ENCODE assay signal across 8 cellular contexts in the genomic region with DNA sequence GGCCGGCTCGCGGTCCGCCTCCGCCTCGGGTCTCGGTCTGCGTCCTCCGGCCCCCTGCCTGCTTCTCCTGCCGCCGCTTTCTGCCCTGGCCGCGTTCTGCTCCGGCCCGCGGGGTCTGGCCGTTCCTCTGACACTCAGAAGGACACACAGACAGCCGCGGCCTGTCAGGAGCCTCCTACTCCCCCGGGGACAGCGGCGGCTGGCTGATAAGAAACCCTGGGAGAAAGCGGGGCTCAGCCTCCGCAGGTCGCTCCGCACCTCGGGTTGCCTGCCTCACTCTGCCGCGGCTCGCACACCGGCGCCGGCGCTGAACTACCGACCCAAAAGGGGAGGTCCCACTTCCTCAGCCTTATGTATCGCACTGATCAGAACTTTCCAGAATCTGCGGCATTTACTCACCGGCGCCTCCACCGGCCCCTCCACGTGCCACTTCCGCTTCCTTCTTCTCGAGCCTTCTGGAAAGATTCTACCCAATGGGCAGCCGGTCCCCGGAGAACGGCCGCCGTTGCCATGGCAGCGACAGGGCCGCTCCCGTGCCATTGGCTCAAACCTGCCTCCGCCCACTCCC. TPM values are rescaled to one million over a fixed set of nuclear protein-coding genes. Genes with fewer than 3 reads are reported as not detected.
DNase-seq lines count a peak whose midpoint lies in the region; ATAC-seq and TF ChIP-seq lines count a peak whose summit lies in the region.

A gene (minus strand): TSS at position 322 of the 568 bp plus-strand sequence. CDS start 322 bp downstream, outside the sequence.

- H3K4me3 ChIP-seq in NB4 (ENCODE audit: low read depth, low read length) (peak within 1 kb of the TSS; percentile 87), SK-N-MC (peak within 1 kb of the TSS; percentile 97), ovary (peak within 1 kb of the TSS; percentile 65), thyroid gland (replicated peaks in 1 of 3) (peak within 1 kb of the TSS; percentile 52 to 93 (median 65))

- no peaks in the 10 kb centered on the region for H3K9me3 Mint-ChIP-seq in HFFc6
- no peaks in the 10 kb centered on the region for H3K9me3 Mint-ChIP-seq in activated naive CD8-positive, alpha-beta T cell treated with anti-CD3 and anti-CD28 coated beads, Interleukin-2, amount 10 ng/mL, durations not matched to agents 7 days and 5 days

- H3K27me3 ChIP-seq in ovary, result no peaks in the 10 kb centered on the region
- no peaks in the 10 kb centered on the region for H3K27me3 ChIP-seq in thyroid gland

- peak; percentile 77 for ATAC-seq in activated naive CD8-positive, alpha-beta T cell treated with anti-CD3 and anti-CD28 coated beads, Interleukin-2, amount 10 ng/mL, durations not matched to agents 7 days and 5 days (ENCODE audit: low read depth)
- peak; percentile 96 for ATAC-seq in Right ventricle myocardium inferior

- intact Hi-C loops in Right ventricle myocardium inferior (cut with DNase I), result loop anchor here (2.0 kb wide), 1 partner anchor 37 kb away; a partner anchor contains a TSS
- intact Hi-C loops in ovary (cut with DNase I), result no loop called here
- intact Hi-C loops in thyroid gland (cut with DNase I), result no loop called here

- H3K9me3 ChIP-seq in SK-N-MC (ENCODE audit: low read depth, low read length) (no peaks in the 10 kb centered on the region), ovary (no peaks in the 10 kb centered on the region), thyroid gland (no peaks in the 10 kb centered on the region)

- H3K9ac ChIP-seq in SK-N-MC (ENCODE audit: insufficient read length), result peak within 1 kb of the TSS; percentile 99

- peak; percentile 36 for TF ChIP-seq POLR2A in NB4 (IDR thresholded peaks at IDR 0.05; ENCODE audit: extremely low read depth, insufficient read length)
- peak; percentile 25 for TF ChIP-seq POLR2A in ovary (IDR thresholded peaks at IDR 0.05)
- TF ChIP-seq POLR2A in thyroid gland (IDR thresholded peaks at IDR 0.05), result peak; percentile 87 to 94

- TF ChIP-seq CTCF in GM10266 (IDR thresholded peaks at IDR 0.05; ENCODE audit: control insufficient read depth, insufficient read depth, low read depth, missing control alignments), result peak; percentile 18
- TF ChIP-seq CTCF in HFFc6 (IDR thresholded peaks at IDR 0.05), result peak; percentile 56
- TF ChIP-seq CTCF in NB4 (IDR thresholded peaks at IDR 0.05; ENCODE audit: low read depth, low read length), result no peak
- TF ChIP-seq CTCF in ovary (IDR thresholded peaks at IDR 0.05), result peak in 1 of 3 donors; percentile 37
- peak in 1 of 6 experiments; percentile 16 for TF ChIP-seq CTCF in thyroid gland (IDR thresholded peaks at IDR 0.05)

- peaks cover 23% of the 10 kb centered on the region for H3K36me3 ChIP-seq in SK-N-MC (ENCODE audit: insufficient read depth, low read length)
- no peaks in the 10 kb centered on the region for H3K36me3 ChIP-seq in ovary
- no peaks in the 10 kb centered on the region for H3K36me3 ChIP-seq in thyroid gland

- H3K4me3 Mint-ChIP-seq in HFFc6, result peak within 1 kb of the TSS; percentile 98
- peak within 1 kb of the TSS; percentile 91 for H3K4me3 Mint-ChIP-seq in activated naive CD8-positive, alpha-beta T cell treated with anti-CD3 and anti-CD28 coated beads, Interleukin-2, amount 10 ng/mL, durations not matched to agents 7 days and 5 days

- peaks cover 2% of the 10 kb centered on the region for H3K4me1 ChIP-seq in ovary (ENCODE audit: insufficient read depth)
- peaks cover 4 to 12% of the 10 kb centered on the region in 2 donors for H3K4me1 ChIP-seq in thyroid gland

- H3K27me3 Mint-ChIP-seq in HFFc6 (ENCODE audit: insufficient read depth), result no peaks in the 10 kb centered on the region
- H3K27me3 Mint-ChIP-seq in activated naive CD8-positive, alpha-beta T cell treated with anti-CD3 and anti-CD28 coated beads, Interleukin-2, amount 10 ng/mL, durations not matched to agents 7 days and 5 days, result no peaks in the 10 kb centered on the region

- 1% methylated on average over 49 to 52 of the region's 52 CpGs for WGBS in ovary, 3 donors
- WGBS in thyroid gland, 2 donors, result 0 to 1% methylated on average over 21 to 34 of the region's 52 CpGs

- H3K27ac Mint-ChIP-seq in HFFc6, result peak within 1 kb of the TSS; percentile 98
- H3K27ac Mint-ChIP-seq in activated naive CD8-positive, alpha-beta T cell treated with anti-CD3 and anti-CD28 coated beads, Interleukin-2, amount 10 ng/mL, durations not matched to agents 7 days and 5 days, result peak within 1 kb of the TSS; percentile 97

- H3K27ac ChIP-seq in SK-N-MC (peak within 1 kb of the TSS; percentile 96), ovary (peak within 1 kb of the TSS; percentile 76 to 100), thyroid gland (peak within 1 kb of the TSS; percentile 62 to 99 (median 99))

- H3K36me3 Mint-ChIP-seq in HFFc6 (ENCODE audit: low read depth), result peaks cover 22% of the 10 kb centered on the region
- H3K36me3 Mint-ChIP-seq in activated naive CD8-positive, alpha-beta T cell treated with anti-CD3 and anti-CD28 coated beads, Interleukin-2, amount 10 ng/mL, durations not matched to agents 7 days and 5 days, result peaks cover 7% of the 10 kb centered on the region

- POLR2A ChIA-PET in activated naive CD8-positive, alpha-beta T cell treated with anti-CD3 and anti-CD28 coated beads, Interleukin-2, amount 10 ng/mL, durations not matched to agents 7 days and 5 days (lab: Charles Lee), result interaction anchor here (0.6 to 1.8 kb wide), 5 partner anchors 18 to 545 kb away, joined by 3 to 4 read pairs (median 3); no protein-coding TSS in a partner anchor

- DNase-seq in GM10266 (ENCODE audit: extremely low spot score), result peak; percentile 92
- DNase-seq in HFFc6, result peak; percentile 99
- peak; percentile 99 for DNase-seq in NB4 (ENCODE audit: low read depth)
- peak; percentile 73 for DNase-seq in SK-N-MC (ENCODE audit: low read depth, low spot score)
- DNase-seq in activated naive CD8-positive, alpha-beta T cell treated with anti-CD3 and anti-CD28 coated beads, Interleukin-2, amount 10 ng/mL, durations not matched to agents 7 days and 5 days, result peak; percentile 97
- DNase-seq in Right ventricle myocardium inferior (ENCODE audit: missing footprints), result peak; percentile 100
- peak; percentile 98 to 99 (median 98) for DNase-seq in ovary
- DNase-seq in thyroid gland, result peak; percentile 100

- no peak for TF ChIP-seq EP300 in ovary (IDR thresholded peaks at IDR 0.05)

- peaks cover 33% of the 10 kb centered on the region for H3K4me1 Mint-ChIP-seq in HFFc6 (ENCODE audit: low read depth)
- H3K4me1 Mint-ChIP-seq in activated naive CD8-positive, alpha-beta T cell treated with anti-CD3 and anti-CD28 coated beads, Interleukin-2, amount 10 ng/mL, durations not matched to agents 7 days and 5 days, result peaks cover 30% of the 10 kb centered on the region

RNA-seq across cellular contexts. Expression of the gene that starts here (rescaled TPM):
- total RNA-seq in HFFc6 (2021; fragmentation: NEBNext Ultra II Directional; extraction: Animal tissue kit (Norgen Biotek cat#: 25700)), result 100 to 1,000 TPM in 5 of 6 experiments, 10 to 100 TPM in 1; 94.6 to 153 (median 104) TPM
- 10 to 100 TPM; 71.2 to 88.2 TPM for total RNA-seq in activated naive CD8-positive, alpha-beta T cell treated with anti-CD3 and anti-CD28 coated beads, Interleukin-2, amount 10 ng/mL, durations not matched to agents 7 days and 5 days
- total RNA-seq in Right ventricle myocardium inferior, result 74.7 TPM
- total RNA-seq in ovary, result 10 to 100 TPM; 21.7 to 93.2 (median 55.8) TPM
- polyA plus RNA-seq in ovary, result 10 to 100 TPM; 16.0 to 46.6 TPM
- 10 to 100 TPM; 38.3 to 56.3 (median 48.7) TPM for total RNA-seq in thyroid gland

Comparison
In these comparisons a context has a peak if more than half of its experiments do, and no peak if none do; other contexts are left out.
1. Peak in every context shown above with its lines: DNase-seq, ATAC-seq, H3K4me3 ChIP-seq and H3K27ac ChIP-seq.
2. POLR2A ChIP-seq: peak in every context shown above with its lines; median percentile 90 in thyroid gland; 36 in NB4; 25 in ovary.